36 cellular contexts compared by ENCODE assay signal in genomic region chr2:48635786-48636185, GRCh38. TPM values are rescaled to one million over a fixed set of nuclear protein-coding genes. Genes with fewer than 3 reads are reported as not detected.
"Had no signal": no experiment of that assay in that cellular context is flagged by ENCODE, and none has a peak within 500 bp of the region (broad histone marks: within the 10 kb centered on the region; RNA-seq: fewer than 3 reads in every experiment).

No MANE protein-coding gene starts in this region.

- DNase-seq: Karpas-422, Kasumi-1, KG1, MG63, MM.1S, MV-4-11, NCI-H1048, NCI-H1092, NCI-H1092 treated with DMSO at 0.1 percent for 48 hours, NCI-H1105, NCI-H1105 treated with DMSO at 0.1 percent for 48 hours, NCI-H1417, NCI-H1417 treated with DMSO at 0.1 percent for 48 hours, NCI-H1436, NCI-H1436 treated with DMSO at 0.1 percent for 48 hours, NCI-H146, NCI-H1694, NCI-H1694 treated with DMSO at 0.1 percent for 48 hours, NCI-H187, NCI-H187 treated with DMSO at 0.1 percent for 48 hours, NCI-H1930, NCI-H2029, NCI-H2029 treated with DMSO at 0.1 percent for 48 hours, NCI-H2081, NCI-H2081 treated with DMSO at 0.1 percent for 48 hours, NCI-H2107, NCI-H2171, NCI-H2171 treated with DMSO at 0.1 percent for 48 hours, NCI-H2227 treated with DMSO at 0.1 percent for 48 hours, NCI-H226, NCI-H345, NCI-H446, NCI-H446 treated with DMSO at 0.1 percent for 48 hours, NCI-H510A had no signal

- H3K4me2 ChIP-seq: KMS-11 had no signal

- H3K4me3 ChIP-seq: MG63 had no signal

- H3K27ac ChIP-seq: KMS-11 had no signal

- H3K27me3 ChIP-seq: MG63 had no signal

- H3K9ac ChIP-seq: KMS-11 had no signal

- H3K36me3 ChIP-seq: MG63 had no signal

- H3K9me3 ChIP-seq: MG63 had no signal

RNA-seq across cellular contexts. Expression of gene GTF2A1L, which starts 18.1 kb away (rescaled TPM):
- total RNA-seq: MCF 10A had no signal
